13 cellular contexts compared by ENCODE assay signal in the genomic region with DNA sequence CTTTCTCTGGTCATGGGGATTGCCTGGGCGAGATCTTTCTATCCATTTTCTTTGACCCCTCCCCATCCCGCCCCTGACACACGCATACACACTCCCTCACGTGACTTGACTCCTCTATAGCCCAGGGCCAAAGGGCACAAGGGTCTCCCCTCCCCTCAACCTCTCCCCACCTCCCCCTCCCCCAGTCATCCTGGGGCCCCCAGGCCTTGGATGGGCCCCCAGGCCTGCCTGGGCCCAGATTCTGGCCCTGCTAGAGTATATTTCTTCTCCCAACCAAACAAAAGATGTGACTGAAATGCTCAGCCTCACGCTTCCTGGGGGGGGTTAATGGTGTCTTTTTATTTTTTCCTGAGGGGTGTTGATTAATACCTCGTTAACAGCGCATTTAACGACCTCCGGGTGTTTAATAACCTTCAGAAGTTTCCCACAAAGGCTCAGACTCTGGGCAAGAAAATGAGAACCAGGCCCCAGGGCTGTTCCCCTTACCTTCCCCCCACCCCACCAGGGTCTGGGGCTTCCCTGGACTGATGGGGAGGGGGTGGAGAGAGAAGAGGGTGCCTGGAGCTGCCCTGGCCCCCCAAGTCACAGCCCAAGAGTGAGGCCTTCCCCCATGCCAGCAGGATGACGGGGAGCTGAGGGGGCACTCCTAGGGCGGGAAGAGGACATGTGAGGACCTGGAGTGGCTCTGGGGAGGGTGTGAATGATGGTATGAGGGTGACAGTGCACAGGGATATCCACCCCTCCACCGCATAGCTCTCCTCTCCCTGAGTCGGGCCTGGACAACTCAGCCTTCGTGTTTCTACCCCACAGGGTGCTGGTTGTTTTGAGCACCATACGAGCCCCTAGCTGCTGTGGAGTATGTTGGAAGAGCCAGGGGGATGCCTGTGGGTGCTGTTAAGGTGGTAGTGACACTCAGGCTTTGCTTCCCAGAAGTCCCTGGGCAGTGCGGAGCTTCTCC. TPM values are rescaled to one million over a fixed set of nuclear protein-coding genes. Genes with fewer than 3 reads are reported as not detected.
DNase-seq lines count a peak whose midpoint lies in the region; ATAC-seq and TF ChIP-seq lines count a peak whose summit lies in the region.
"Had no signal": no experiment of that assay in that cellular context is flagged by ENCODE, and none has a peak within 500 bp of the region (broad histone marks: within the 10 kb centered on the region; RNA-seq: fewer than 3 reads in every experiment).

No MANE protein-coding gene starts in this region.

- H3K9me3 ChIP-seq in right atrium auricular region (no peaks in the 10 kb centered on the region), gastroesophageal sphincter (no peaks in the 10 kb centered on the region), osteoblast (ENCODE audit: low read depth, low read length) (no peaks in the 10 kb centered on the region), aorta (ENCODE audit: control insufficient read depth, low read length) (no peaks in the 10 kb centered on the region)

- WGBS in gastroesophageal sphincter (ENCODE audit: low coverage in 1 of 2), 2 donors: 48 to 51% methylated on average over 3 to 4 of the region's 16 CpGs
- 8 to 9% methylated on average over 16 of the region's 16 CpGs for WGBS in aorta, 2 donors

- TF ChIP-seq POLR2A in gastroesophageal sphincter (IDR thresholded peaks at IDR 0.05): no peak

- H3K27ac ChIP-seq in right atrium auricular region (peak overlapping the region; percentile 89 to 96), gastroesophageal sphincter (peak overlapping the region; percentile 84 to 99 (median 97)), osteoblast (ENCODE audit: low read depth, low read length) (no peak overlapping the region), aorta (ENCODE audit: low read depth in 1 of 2, low read length in 2 of 2) (peak overlapping the region; percentile 58 to 91)

- TF ChIP-seq CTCF in right atrium auricular region (IDR thresholded peaks at IDR 0.05) (no peak), gastroesophageal sphincter (IDR thresholded peaks at IDR 0.05) (no peak), osteoblast (IDR thresholded peaks at IDR 0.05; ENCODE audit: extremely low read depth, low read depth, low read length) (no peak)

- H2AFZ ChIP-seq in osteoblast (ENCODE audit: low read length): no peak overlapping the region

- H3K36me3 ChIP-seq in right atrium auricular region: peaks cover 27% of the 10 kb centered on the region
- peaks cover 0 to 19% of the 10 kb centered on the region in 2 donors for H3K36me3 ChIP-seq in gastroesophageal sphincter
- no peaks in the 10 kb centered on the region for H3K36me3 ChIP-seq in osteoblast (ENCODE audit: insufficient read depth, low read length)
- H3K36me3 ChIP-seq in aorta (ENCODE audit: control insufficient read depth in 1 of 2, insufficient read depth in 2 of 2, low read length in 1 of 2): peaks cover 2 to 6% of the 10 kb centered on the region in 2 donors

- H3K4me1 ChIP-seq in right atrium auricular region (peaks cover 0 to 69% of the 10 kb centered on the region in 2 donors), gastroesophageal sphincter (peaks cover 12 to 79% (median 46%) of the 10 kb centered on the region in 3 donors), osteoblast (ENCODE audit: insufficient read depth, low read length) (peaks cover 14% of the 10 kb centered on the region), aorta (ENCODE audit: control insufficient read depth in 1 of 2, insufficient read depth in 2 of 2, low read length in 2 of 2) (peaks cover 3 to 6% of the 10 kb centered on the region in 2 donors)

- DNase-seq in right atrium auricular region (ENCODE audit: low spot score): no peak
- no peak for DNase-seq in cardiac septum (ENCODE audit: low spot score)
- peak; percentile 21 for DNase-seq in osteoblast (ENCODE audit: insufficient read length, low spot score, missing footprints)
- DNase-seq in aorta: peak in 1 of 2 donors; percentile 42
- DNase-seq in activated CD4-positive, CD25-positive, alpha-beta regulatory T cell treated with anti-CD3 and anti-CD28 coated beads, Interleukin-2, amount 50 U/mL, for 72 hours: no peak
- DNase-seq: activated CD4-positive, alpha-beta T cell treated with anti-CD3 and anti-CD28 coated beads for 1 hour; activated gamma-delta T cell treated with Interleukin-2 at 50 U/mL for 16 hours; GDM1; NCI-H524 treated with DMSO at 0.1 percent for 48 hours; SIG-M5 had no signal

- H3K4me3 ChIP-seq in right atrium auricular region (peak overlapping the region; percentile 81 to 88), gastroesophageal sphincter (peak overlapping the region; percentile 79 to 82), osteoblast (ENCODE audit: insufficient read depth, low read length) (no peak overlapping the region), aorta (ENCODE audit: low read length in 2 of 2) (peak overlapping the region; percentile 18 to 52)

- H3K4me2 ChIP-seq in osteoblast (ENCODE audit: insufficient read depth, low read length): no peak overlapping the region

- intact Hi-C loops in cardiac septum (cut with DNase I) (loop anchor here (2.0 kb wide), 1 partner anchor 125 kb away; no protein-coding TSS in a partner anchor), aorta (cut with DNase I) (loop anchor here (5.0 to 10.0 kb wide), 3 partner anchors 54 to 1173 kb away; a partner anchor contains a TSS)

- no peaks in the 10 kb centered on the region for H3K27me3 ChIP-seq in right atrium auricular region
- no peaks in the 10 kb centered on the region for H3K27me3 ChIP-seq in gastroesophageal sphincter
- peaks cover 8% of the 10 kb centered on the region for H3K27me3 ChIP-seq in osteoblast (ENCODE audit: insufficient read depth, low read length)
- H3K27me3 ChIP-seq in aorta (ENCODE audit: control insufficient read depth in 1 of 2, insufficient read depth in 2 of 2, low read length in 1 of 2): no peaks in the 10 kb centered on the region

- no peak for TF ChIP-seq EP300 in gastroesophageal sphincter (IDR thresholded peaks at IDR 0.05)

- peaks cover 8% of the 10 kb centered on the region for H4K20me1 ChIP-seq in osteoblast (ENCODE audit: insufficient read depth, low read length)

- ATAC-seq in gastroesophageal sphincter (no peak), aorta (ENCODE audit: low FRiP score) (no peak), GM18861 (IDR thresholded peaks at IDR 0.05; ENCODE audit: unreplicated experiment) (no peak), GM19467 (IDR thresholded peaks at IDR 0.05; ENCODE audit: unreplicated experiment) (no peak)

- peaks cover 6% of the 10 kb centered on the region for H3K79me2 ChIP-seq in osteoblast (ENCODE audit: insufficient read depth, low read length)

RNA-seq across cellular contexts. Expression of a gene that starts 3.6 kb away (rescaled TPM):
- 100 to 1,000 TPM in 1 of 2 donors, 10 to 100 TPM in 1; 66.0 to 128 TPM for total RNA-seq in right atrium auricular region
- total RNA-seq in cardiac septum: 74.7 TPM
- 100 to 1,000 TPM in 3 of 4 donors, 10 to 100 TPM in 1; 89.0 to 277 (median 194) TPM for total RNA-seq in gastroesophageal sphincter
- total RNA-seq in osteoblast: 1.2 and 4.0 TPM in 2 replicates
- total RNA-seq in aorta: 100 to 1,000 TPM; 148 to 258 TPM
- polyA plus RNA-seq in aorta: 100 to 1,000 TPM in 1 of 2 donors, 10 to 100 TPM in 1; 48.8 to 182 TPM

Comparison
In these comparisons a context has a peak if more than half of its experiments do, and no peak if none do; other contexts are left out.
1. RNA of a gene that starts 3.6 kb away (total RNA-seq): 148 to 258 TPM in aorta, 89.0 to 277 TPM in gastroesophageal sphincter, 66.0 to 128 TPM in right atrium auricular region and 74.7 TPM in cardiac septum (single experiment); 1.2 to 4.0 TPM in osteoblast; every median in the first group is over 10 times any median in the second.